Comparison of ENCODE assay signal across 8 cellular contexts in genomic region chr4:2962614-2963184, GRCh38. TPM values are rescaled to one million over a fixed set of nuclear protein-coding genes. Genes with fewer than 3 reads are reported as not detected.
A peak's percentile ranks its signal among the peaks of the same experiment; 100 is the strongest.
DNase-seq lines count a peak whose midpoint lies in the region; ATAC-seq and TF ChIP-seq lines count a peak whose summit lies in the region.

No MANE protein-coding gene starts in this region.

- H3K9ac ChIP-seq in liver (ENCODE audit: low read depth in 1 of 2, low read length in 2 of 2): peak overlapping the region; percentile 45 to 79

- peak overlapping the region; percentile 76 to 89 (median 83) for H3K27ac ChIP-seq in Peyer's patch
- H3K27ac ChIP-seq in liver (ENCODE audit: low read depth in 1 of 2, low read length in 2 of 2): peak overlapping the region; percentile 79 to 85
- H3K27ac ChIP-seq in thoracic aorta: peak overlapping the region; percentile 66 to 84

- ATAC-seq in GM18519 (IDR thresholded peaks at IDR 0.05; ENCODE audit: low FRiP score, unreplicated experiment): peak; percentile 15
- peak; percentile 29 for ATAC-seq in HG03064 (IDR thresholded peaks at IDR 0.05; ENCODE audit: low read depth, unreplicated experiment)
- peak; percentile 7 for ATAC-seq in thoracic aorta (ENCODE audit: insufficient number of reproducible peaks, low FRiP score, low read depth)

- H3K36me3 ChIP-seq in BE2C (peaks cover 32% of the 10 kb centered on the region), Peyer's patch (peaks cover 0 to under 1% (median 0%) of the 10 kb centered on the region in 3 donors), liver (ENCODE audit: control insufficient read depth in 4 of 4, insufficient read depth in 3 of 4, low read depth in 1 of 4, low read length in 3 of 4) (peaks cover 0 to 3% (median 2%) of the 10 kb centered on the region in 4 donors), thoracic aorta (no peaks in the 10 kb centered on the region)

- H3K4me1 ChIP-seq in BE2C: no peaks in the 10 kb centered on the region
- peaks cover 6 to 20% (median 6%) of the 10 kb centered on the region in 4 donors for H3K4me1 ChIP-seq in Peyer's patch
- peaks cover 6 to 24% (median 15%) of the 10 kb centered on the region in 4 donors for H3K4me1 ChIP-seq in liver (ENCODE audit: control insufficient read depth in 4 of 4, insufficient read depth in 4 of 4, low read length in 3 of 4)
- H3K4me1 ChIP-seq in thoracic aorta (ENCODE audit: control insufficient read depth in 1 of 2, low read depth in 2 of 2): peaks cover 15 to 35% of the 10 kb centered on the region in 2 donors

- H3K4me3 ChIP-seq in BE2C (ENCODE audit: low read depth, low read length) (peak overlapping the region; percentile 84), Peyer's patch (peak overlapping the region; percentile 67 to 95 (median 86)), choroid plexus epithelial cell (ENCODE audit: low read depth, low read length) (peak overlapping the region; percentile 96), liver (ENCODE audit: low read depth in 1 of 3, low read length in 3 of 3) (peak overlapping the region; percentile 72 to 98 (median 95)), thoracic aorta (peak overlapping the region; percentile 95)

- no peak for DNase-seq in BE2C
- DNase-seq in Peyer's patch: no peak
- peak; percentile 59 for DNase-seq in choroid plexus epithelial cell (ENCODE audit: low read depth)
- DNase-seq in thoracic aorta (ENCODE audit: low spot score): no peak
- DNase-seq in NCI-H2107 (lab: John Stamatoyannopoulos, UW): no peak

- H3K9me3 ChIP-seq in BE2C (no peaks in the 10 kb centered on the region), Peyer's patch (no peaks in the 10 kb centered on the region), liver (ENCODE audit: control insufficient read depth in 4 of 4, low read length in 3 of 4) (no peaks in the 10 kb centered on the region), thoracic aorta (no peaks in the 10 kb centered on the region)

- no peak for TF ChIP-seq POLR2A in Peyer's patch (IDR thresholded peaks at IDR 0.05)

- TF ChIP-seq RAD21 in liver (IDR thresholded peaks at IDR 0.05): no peak

- H3K27me3 ChIP-seq in BE2C (no peaks in the 10 kb centered on the region), Peyer's patch (no peaks in the 10 kb centered on the region), liver (ENCODE audit: control insufficient read depth in 4 of 4, insufficient read depth in 4 of 4, low read length in 3 of 4) (no peaks in the 10 kb centered on the region), thoracic aorta (replicated peaks; ENCODE audit: insufficient read depth) (no peaks in the 10 kb centered on the region)

- TF ChIP-seq CTCF in BE2C (IDR thresholded peaks at IDR 0.05; ENCODE audit: low read depth, low read length): no peak
- TF ChIP-seq CTCF in Peyer's patch (IDR thresholded peaks at IDR 0.05): no peak
- TF ChIP-seq CTCF in choroid plexus epithelial cell (conservative IDR thresholded peaks at IDR 0.05; ENCODE audit: low read depth, low read length): no peak
- TF ChIP-seq CTCF in liver (IDR thresholded peaks at IDR 0.05; ENCODE audit: low read depth, low read length, missing input control): no peak
- TF ChIP-seq CTCF in thoracic aorta (IDR thresholded peaks at IDR 0.05): no peak

- under 1% methylated on average over 43 of the region's 43 CpGs for WGBS in liver

TF ChIP-seq in liver, 16 proteins besides CTCF, POLR2A, EP300 and RAD21:
- no peak for TF ChIP-seq HNF4A (conservative IDR thresholded peaks at IDR 0.05)
- no peak for TF ChIP-seq RXRA (IDR thresholded peaks at IDR 0.05)
- TF ChIP-seq REST (IDR thresholded peaks at IDR 0.05): no peak
- TF ChIP-seq EGR1 (IDR thresholded peaks at IDR 0.05; ENCODE audit: low read depth in 2 of 2): no peak
- no peak for TF ChIP-seq HNF4G (IDR thresholded peaks at IDR 0.05)
- no peak for TF ChIP-seq TAF1 (conservative IDR thresholded peaks at IDR 0.05)
- no peak for TF ChIP-seq ATF3 (IDR thresholded peaks at IDR 0.05)
- TF ChIP-seq YY1 (IDR thresholded peaks at IDR 0.05): no peak
- TF ChIP-seq SP1 (IDR thresholded peaks at IDR 0.05): no peak
- TF ChIP-seq ZBTB33 (IDR thresholded peaks at IDR 0.05): no peak
- TF ChIP-seq JUND (IDR thresholded peaks at IDR 0.05): no peak
- no peak for TF ChIP-seq FOXA1 (IDR thresholded peaks at IDR 0.05)
- no peak for TF ChIP-seq GABPA (IDR thresholded peaks at IDR 0.05 in 1 of 2, conservative IDR thresholded peaks at IDR 0.05 in 1 of 2)
- no peak for TF ChIP-seq NR2F2 (IDR thresholded peaks at IDR 0.05)
- no peak for TF ChIP-seq MAX (IDR thresholded peaks at IDR 0.05)

RNA-seq across cellular contexts. Expression of gene NOP14, which starts 0.5 kb away (rescaled TPM):
- 44.8 TPM for polyA plus RNA-seq in BE2C (2012; ENCODE audit: insufficient read depth, insufficient read length, low read depth)
- total RNA-seq in Peyer's patch (10 to 100 TPM; 13.0 to 76.7 (median 18.6) TPM), liver (10 to 100 TPM; 10.5 to 22.9 TPM), thoracic aorta (10 to 100 TPM in 1 of 2 donors, 1 to 10 TPM in 1; 6.6 to 21.0 TPM)
- 10 to 100 TPM; 12.6 to 16.2 TPM for polyA plus RNA-seq in liver

RNA-seq across cellular contexts. Expression of gene GRK4, which starts 0.7 kb away (rescaled TPM):
- 3.8 TPM for polyA plus RNA-seq in BE2C (2012; ENCODE audit: insufficient read depth, insufficient read length, low read depth)
- 10 to 100 TPM in 1 of 4 donors, 1 to 10 TPM in 2, under 1 TPM in 1; 0.95 to 17.3 (median 1.5) TPM for total RNA-seq in Peyer's patch
- 1 to 10 TPM; 2.0 to 2.2 TPM for total RNA-seq in liver
- polyA plus RNA-seq in liver: 1 to 10 TPM; 1.0 to 1.6 TPM
- 1 to 10 TPM; 6.9 to 9.9 TPM for total RNA-seq in thoracic aorta
